ENCODE assay signal across 8 cellular contexts in genomic region chr13:31909889-31910551, GRCh38.
DNase-seq lines count a peak whose midpoint lies in the region; ATAC-seq and TF ChIP-seq lines count a peak whose summit lies in the region.

No MANE protein-coding gene starts in this region.

- intact Hi-C loops in Panc1 (cut with micrococcal nuclease; ENCODE audit: unreplicated experiment), result loop anchor here (5.0 to 10.0 kb wide), 2 partner anchors 115 to 397 kb away; no protein-coding TSS in a partner anchor

- H3K36me3 ChIP-seq in Panc1 (ENCODE audit: control insufficient read depth, insufficient read depth, low read length), result no peaks in the 10 kb centered on the region
- H3K36me3 ChIP-seq in cardiac muscle cell, result no peaks in the 10 kb centered on the region

- H3K9me3 Mint-ChIP-seq in activated naive CD4-positive, alpha-beta T cell treated with anti-CD3 and anti-CD28 coated beads, Interleukin-2, amount 10 ng/mL, durations not matched to agents 7 days and 5 days, result no peaks in the 10 kb centered on the region

- BruUV-seq in Panc1 (replicated peaks; lab: Mats Ljungman, UMichigan), result no TSS peak

- TF ChIP-seq EP300 in Ishikawa (IDR thresholded peaks at IDR 0.05; ENCODE audit: borderline replicate concordance), result no peak

- peak; percentile 80 for TF ChIP-seq RAD21 in Ishikawa (IDR thresholded peaks at IDR 0.05; ENCODE audit: low read depth)

- peaks cover 24% of the 10 kb centered on the region for H3K4me1 Mint-ChIP-seq in activated naive CD4-positive, alpha-beta T cell treated with anti-CD3 and anti-CD28 coated beads, Interleukin-2, amount 10 ng/mL, durations not matched to agents 7 days and 5 days

- POLR2A ChIA-PET in Panc1 (lab: Charles Lee), result no interaction called here

- H3K27ac ChIP-seq in Panc1 (ENCODE audit: low read length) (no peak overlapping the region), cardiac muscle cell (no peak overlapping the region)

- TF ChIP-seq CTCF in Panc1 (IDR thresholded peaks at IDR 0.05) (peak; percentile 74; the same call in 1 of the 2 replicates), cardiac muscle cell (IDR thresholded peaks at IDR 0.05; ENCODE audit: low read depth, low read length) (peak; percentile 84), retinal pigment epithelial cell (conservative IDR thresholded peaks at IDR 0.05; ENCODE audit: low read depth, low read length) (peak; percentile 84)

- H3K27me3 Mint-ChIP-seq in activated naive CD4-positive, alpha-beta T cell treated with anti-CD3 and anti-CD28 coated beads, Interleukin-2, amount 10 ng/mL, durations not matched to agents 7 days and 5 days, result peaks cover 34% of the 10 kb centered on the region

- ATAC-seq in Panc1 (no peak), HG03135 (IDR thresholded peaks at IDR 0.05; ENCODE audit: unreplicated experiment) (no peak)

- H3K9me3 ChIP-seq in Panc1 (ENCODE audit: control insufficient read depth, insufficient read depth, low read depth, low read length), result no peaks in the 10 kb centered on the region
- H3K9me3 ChIP-seq in cardiac muscle cell (ENCODE audit: low read depth), result no peaks in the 10 kb centered on the region

- DNase-seq in GM03348 (ENCODE audit: low spot score), result peak; percentile 50
- DNase-seq in Panc1 (ENCODE audit: low read depth, low spot score), result peak; percentile 20
- DNase-seq in activated naive CD4-positive, alpha-beta T cell treated with anti-CD3 and anti-CD28 coated beads, Interleukin-2, amount 10 ng/mL, durations not matched to agents 7 days and 5 days, result peak; percentile 66
- peak; percentile 69 to 82 for DNase-seq in cardiac muscle cell (ENCODE audit: low read depth in 1 of 2, low spot score in 1 of 2)
- DNase-seq in retinal pigment epithelial cell (ENCODE audit: low read depth), result no peak
- DNase-seq in NK-92 treated with Interleukin-12 subunit alpha and Interleukin-12 subunit beta, amount 100 ng/mL, for 24 hours (lab: John Stamatoyannopoulos, UW), result no peak

- no peak overlapping the region for H3K4me3 Mint-ChIP-seq in activated naive CD4-positive, alpha-beta T cell treated with anti-CD3 and anti-CD28 coated beads, Interleukin-2, amount 10 ng/mL, durations not matched to agents 7 days and 5 days

- in situ Hi-C loops in Panc1 (cut with HindIII; ENCODE audit: low pct_unique_long_range_greater_than_20kb, low sequenced_read_pairs), result no loop called here

- no peaks in the 10 kb centered on the region for H3K36me3 Mint-ChIP-seq in activated naive CD4-positive, alpha-beta T cell treated with anti-CD3 and anti-CD28 coated beads, Interleukin-2, amount 10 ng/mL, durations not matched to agents 7 days and 5 days

- no peak overlapping the region for H3K27ac Mint-ChIP-seq in activated naive CD4-positive, alpha-beta T cell treated with anti-CD3 and anti-CD28 coated beads, Interleukin-2, amount 10 ng/mL, durations not matched to agents 7 days and 5 days

- CTCF ChIA-PET in Panc1 (lab: Charles Lee), result interaction anchor here (0.6 to 1.1 kb wide), 4 partner anchors 88 to 699 kb away, joined by 3 to 5 read pairs (median 3); no protein-coding TSS in a partner anchor
- CTCF ChIA-PET in activated naive CD4-positive, alpha-beta T cell treated with anti-CD3 and anti-CD28 coated beads, Interleukin-2, amount 10 ng/mL, durations not matched to agents 7 days and 5 days (lab: Charles Lee), result interaction anchor here (0.6 to 2.9 kb wide), 43 partner anchors 9 to 768 kb away, joined by 3 to 18 read pairs (median 5); partner anchors contain the start of genes BRCA2, FRY and ZAR1L

- H3K27me3 ChIP-seq in Panc1 (ENCODE audit: control insufficient read depth, insufficient read depth, low read length) (no peaks in the 10 kb centered on the region; the same call in 1 of the 2 replicates), cardiac muscle cell (no peaks in the 10 kb centered on the region)

- H3K4me1 ChIP-seq in Panc1 (ENCODE audit: control insufficient read depth, insufficient read depth, low read length), result no peaks in the 10 kb centered on the region
- no peaks in the 10 kb centered on the region for H3K4me1 ChIP-seq in cardiac muscle cell (ENCODE audit: low read depth)

- H3K4me3 ChIP-seq in Panc1 (ENCODE audit: low read depth in 2 of 2, low read length in 2 of 2) (no peak overlapping the region), cardiac muscle cell (no peak overlapping the region), retinal pigment epithelial cell (ENCODE audit: low read length) (no peak overlapping the region)

TF ChIP-seq in Ishikawa, 13 proteins besides CTCF, POLR2A, EP300 and RAD21:
- TF ChIP-seq, protein P1, sequence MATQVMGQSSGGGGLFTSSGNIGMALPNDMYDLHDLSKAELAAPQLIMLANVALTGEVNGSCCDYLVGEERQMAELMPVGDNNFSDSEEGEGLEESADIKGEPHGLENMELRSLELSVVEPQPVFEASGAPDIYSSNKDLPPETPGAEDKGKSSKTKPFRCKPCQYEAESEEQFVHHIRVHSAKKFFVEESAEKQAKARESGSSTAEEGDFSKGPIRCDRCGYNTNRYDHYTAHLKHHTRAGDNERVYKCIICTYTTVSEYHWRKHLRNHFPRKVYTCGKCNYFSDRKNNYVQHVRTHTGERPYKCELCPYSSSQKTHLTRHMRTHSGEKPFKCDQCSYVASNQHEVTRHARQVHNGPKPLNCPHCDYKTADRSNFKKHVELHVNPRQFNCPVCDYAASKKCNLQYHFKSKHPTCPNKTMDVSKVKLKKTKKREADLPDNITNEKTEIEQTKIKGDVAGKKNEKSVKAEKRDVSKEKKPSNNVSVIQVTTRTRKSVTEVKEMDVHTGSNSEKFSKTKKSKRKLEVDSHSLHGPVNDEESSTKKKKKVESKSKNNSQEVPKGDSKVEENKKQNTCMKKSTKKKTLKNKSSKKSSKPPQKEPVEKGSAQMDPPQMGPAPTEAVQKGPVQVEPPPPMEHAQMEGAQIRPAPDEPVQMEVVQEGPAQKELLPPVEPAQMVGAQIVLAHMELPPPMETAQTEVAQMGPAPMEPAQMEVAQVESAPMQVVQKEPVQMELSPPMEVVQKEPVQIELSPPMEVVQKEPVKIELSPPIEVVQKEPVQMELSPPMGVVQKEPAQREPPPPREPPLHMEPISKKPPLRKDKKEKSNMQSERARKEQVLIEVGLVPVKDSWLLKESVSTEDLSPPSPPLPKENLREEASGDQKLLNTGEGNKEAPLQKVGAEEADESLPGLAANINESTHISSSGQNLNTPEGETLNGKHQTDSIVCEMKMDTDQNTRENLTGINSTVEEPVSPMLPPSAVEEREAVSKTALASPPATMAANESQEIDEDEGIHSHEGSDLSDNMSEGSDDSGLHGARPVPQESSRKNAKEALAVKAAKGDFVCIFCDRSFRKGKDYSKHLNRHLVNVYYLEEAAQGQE (IDR thresholded peaks at IDR 0.05; ENCODE audit: low read depth), result no peak
- TF ChIP-seq CEBPB (IDR thresholded peaks at IDR 0.05) (no peak), EGR1 (IDR thresholded peaks at IDR 0.05) (no peak), CREB1 (IDR thresholded peaks at IDR 0.05; ENCODE audit: low read depth) (no peak), ZBTB7A (IDR thresholded peaks at IDR 0.05; ENCODE audit: low read depth) (no peak), MAX (IDR thresholded peaks at IDR 0.05) (no peak), TEAD4 (IDR thresholded peaks at IDR 0.05) (no peak), NFIC (IDR thresholded peaks at IDR 0.05) (no peak), TAF1 (IDR thresholded peaks at IDR 0.05; ENCODE audit: low read depth) (no peak), YY1 (IDR thresholded peaks at IDR 0.05; ENCODE audit: low read depth) (no peak), TCF12 (IDR thresholded peaks at IDR 0.05; ENCODE audit: low read depth) (no peak)
- TF ChIP-seq, protein P2, sequence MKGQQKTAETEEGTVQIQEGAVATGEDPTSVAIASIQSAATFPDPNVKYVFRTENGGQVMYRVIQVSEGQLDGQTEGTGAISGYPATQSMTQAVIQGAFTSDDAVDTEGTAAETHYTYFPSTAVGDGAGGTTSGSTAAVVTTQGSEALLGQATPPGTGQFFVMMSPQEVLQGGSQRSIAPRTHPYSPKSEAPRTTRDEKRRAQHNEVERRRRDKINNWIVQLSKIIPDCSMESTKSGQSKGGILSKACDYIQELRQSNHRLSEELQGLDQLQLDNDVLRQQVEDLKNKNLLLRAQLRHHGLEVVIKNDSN (IDR thresholded peaks at IDR 0.05), result no peak

Comparison
In these comparisons a context has a peak if more than half of its experiments do, and no peak if none do; other contexts are left out.
1. DNase-seq: peak in GM03348 (single experiment), Panc1 (single experiment), activated naive CD4-positive, alpha-beta T cell treated with anti-CD3 and anti-CD28 coated beads, Interleukin-2, amount 10 ng/mL, durations not matched to agents 7 days and 5 days (single experiment) and cardiac muscle cell (2 of 2); none in retinal pigment epithelial cell (single experiment) and NK-92 treated with Interleukin-12 subunit alpha and Interleukin-12 subunit beta, amount 100 ng/mL, for 24 hours (single experiment).
2. Peak in every context shown above with its lines, with median percentiles within 50 percentile points of each other: CTCF ChIP-seq.